ENCODE assay signal across 25 cellular contexts in the genomic region with DNA sequence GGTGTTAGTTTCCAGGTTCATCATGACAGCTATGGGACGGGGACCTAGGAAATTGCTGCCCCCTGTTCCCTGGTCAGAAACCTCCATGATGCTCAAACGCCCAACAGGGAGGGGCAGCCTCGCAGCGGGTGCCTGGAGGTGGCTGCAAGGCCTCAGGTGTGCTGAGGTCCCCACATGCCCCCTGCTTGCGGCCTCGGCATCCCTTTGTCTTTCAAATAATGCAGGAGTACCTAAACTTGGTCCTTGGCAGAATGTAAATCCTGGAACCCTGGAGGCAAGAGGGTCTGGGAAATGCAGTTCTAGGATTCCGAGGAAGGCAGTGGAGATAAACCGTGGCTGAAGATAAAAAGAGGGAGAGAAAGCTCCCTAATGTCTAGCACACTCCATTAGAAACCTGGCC.
"Had no signal": no experiment of that assay in that cellular context is flagged by ENCODE, and none has a peak within 500 bp of the region (broad histone marks: within the 10 kb centered on the region; RNA-seq: fewer than 3 reads in every experiment).

No MANE protein-coding gene starts in this region.

- H3K4me3 Mint-ChIP-seq: activated B cell treated with CpG ODN at 0.5 μM for 24 hours; activated CD4-positive, alpha-beta T cell treated with anti-CD3 and anti-CD28 coated beads for 36 hours; activated naive CD4-positive, alpha-beta T cell treated with anti-CD3 and anti-CD28 coated beads, Interleukin-2, amount 10 ng/mL, durations not matched to agents 7 days and 5 days; natural killer cell; T-helper 2 cell treated with Interferon-gamma antibody and Interleukin-4, amounts not matched to agents 5 μg/mL and 100 μg/mL, for 36 hours had no signal

- H3K27me3 Mint-ChIP-seq: activated CD4-positive, alpha-beta T cell treated with anti-CD3 and anti-CD28 coated beads for 36 hours had no signal

- ATAC-seq: activated CD4-positive, alpha-beta T cell treated with anti-CD3 and anti-CD28 coated beads for 36 hours; gastrocnemius medialis; left lung; natural killer cell; pancreas; psoas muscle had no signal

- H3K4me1 ChIP-seq: colonic mucosa, esophagus squamous epithelium, gastrocnemius medialis, pancreas, psoas muscle, right atrium auricular region, stomach, suprapubic skin, tibial nerve, uterus had no signal

- H3K27ac Mint-ChIP-seq: activated B cell treated with CpG ODN at 0.5 μM for 24 hours; activated CD4-positive, alpha-beta T cell treated with anti-CD3 and anti-CD28 coated beads for 36 hours; activated naive CD4-positive, alpha-beta T cell treated with anti-CD3 and anti-CD28 coated beads, Interleukin-2, amount 10 ng/mL, durations not matched to agents 7 days and 5 days; natural killer cell; T-helper 2 cell treated with Interferon-gamma antibody and Interleukin-4, amounts not matched to agents 5 μg/mL and 100 μg/mL, for 36 hours had no signal

- H3K9me3 Mint-ChIP-seq: activated B cell treated with CpG ODN at 0.5 μM for 24 hours; activated naive CD4-positive, alpha-beta T cell treated with anti-CD3 and anti-CD28 coated beads, Interleukin-2, amount 10 ng/mL, durations not matched to agents 7 days and 5 days; natural killer cell; T-helper 2 cell treated with Interferon-gamma antibody and Interleukin-4, amounts not matched to agents 5 μg/mL and 100 μg/mL, for 36 hours had no signal

- H3K36me3 ChIP-seq: colonic mucosa, esophagus squamous epithelium, gastrocnemius medialis, left lung, neutrophil, pancreas, right atrium auricular region, stomach, suprapubic skin, tibial nerve, uterus had no signal

- H3K4me3 ChIP-seq: colonic mucosa, dorsolateral prefrontal cortex, esophagus squamous epithelium, gastrocnemius medialis, left lung, pancreas, psoas muscle, right atrium auricular region, stomach, suprapubic skin, tibial nerve, uterus had no signal

- H3K27me3 ChIP-seq: colonic mucosa, dorsolateral prefrontal cortex, esophagus squamous epithelium, gastrocnemius medialis, left lung, neutrophil, pancreas, right atrium auricular region, stomach, suprapubic skin, tibial nerve, uterus had no signal

- DNase-seq: activated B cell treated with CpG ODN at 0.5 μM for 24 hours; activated CD4-positive, alpha-beta T cell treated with anti-CD3 and anti-CD28 coated beads for 36 hours; activated CD4-positive, alpha-beta T cell treated with anti-CD3 and anti-CD28 coated beads, Interleukin-2, amount 50 U/mL, for 4 hours; activated CD8-positive, alpha-beta memory T cell treated with anti-CD3 and anti-CD28 coated beads, Interleukin-2, amount 50 U/mL, for 48 hours; activated naive CD4-positive, alpha-beta T cell treated with anti-CD3 and anti-CD28 coated beads, Interleukin-2, amount 10 ng/mL, durations not matched to agents 7 days and 5 days; activated T-cell treated with anti-CD3 and anti-CD28 coated beads, Interleukin-2, amount 50 U/mL, for 48 hours; colonic mucosa; dorsolateral prefrontal cortex; esophagus squamous epithelium; gastrocnemius medialis; hypothalamus; kidney glomerular epithelial cell; left lung; midbrain; natural killer cell; pancreas; psoas muscle; stimulated activated CD4-positive, alpha-beta T cell treated with anti-CD3 and anti-CD28 coated beads, Interleukin-12 subunit alpha, Interleukin-12 subunit beta, amount 100 ng/mL, for 4 hours; stomach; uterus had no signal

- H3K36me3 Mint-ChIP-seq: activated naive CD4-positive, alpha-beta T cell treated with anti-CD3 and anti-CD28 coated beads, Interleukin-2, amount 10 ng/mL, durations not matched to agents 7 days and 5 days; natural killer cell had no signal

- H3K9me3 ChIP-seq: colonic mucosa, esophagus squamous epithelium, gastrocnemius medialis, left lung, neutrophil, pancreas, psoas muscle, right atrium auricular region, stomach, suprapubic skin, tibial nerve, uterus had no signal

- H3K4me1 Mint-ChIP-seq: activated B cell treated with CpG ODN at 0.5 μM for 24 hours; activated CD4-positive, alpha-beta T cell treated with anti-CD3 and anti-CD28 coated beads for 36 hours; activated naive CD4-positive, alpha-beta T cell treated with anti-CD3 and anti-CD28 coated beads, Interleukin-2, amount 10 ng/mL, durations not matched to agents 7 days and 5 days; natural killer cell had no signal

- H3K27ac ChIP-seq: colonic mucosa, dorsolateral prefrontal cortex, esophagus squamous epithelium, gastrocnemius medialis, left lung, neutrophil, pancreas, psoas muscle, right atrium auricular region, stomach, suprapubic skin, tibial nerve, uterus had no signal
